Comparison of ENCODE assay signal across 8 cellular contexts in genomic region chr3:43769097-43769470, GRCh38.
DNase-seq lines count a peak whose midpoint lies in the region; ATAC-seq and TF ChIP-seq lines count a peak whose summit lies in the region.

No MANE protein-coding gene starts in this region.

- peaks cover 6% of the 10 kb centered on the region for H3K4me1 ChIP-seq in A673 (ENCODE audit: insufficient read depth, low read length, poor library complexity, severe bottlenecking)
- H3K4me1 ChIP-seq in KMS-11 (ENCODE audit: low read depth, poor library complexity, severe bottlenecking), result no peaks in the 10 kb centered on the region
- H3K4me1 ChIP-seq in neuronal stem cell (ENCODE audit: control insufficient read depth in 2 of 2, insufficient read depth in 1 of 2, low read depth in 1 of 2, low read length in 2 of 2), result peaks cover 2 to 17% of the 10 kb centered on the region in 2 donors

- no peaks in the 10 kb centered on the region for H3K27me3 ChIP-seq in A673 (replicated peaks; ENCODE audit: insufficient read depth, low read depth, low read length, poor library complexity)
- H3K27me3 ChIP-seq in KMS-11 (ENCODE audit: insufficient read depth, low read depth), result no peaks in the 10 kb centered on the region
- H3K27me3 ChIP-seq in neuronal stem cell (ENCODE audit: control insufficient read depth in 3 of 3, insufficient read depth in 3 of 3, low read depth in 1 of 3, low read length in 3 of 3), result peaks cover 0 to 17% (median 0%) of the 10 kb centered on the region in 3 experiments

- no peaks in the 10 kb centered on the region for H3K79me2 ChIP-seq in KMS-11 (ENCODE audit: insufficient read depth, low read depth)

- H2AK5ac ChIP-seq in neuronal stem cell (ENCODE audit: low read depth, low read length), result no peak overlapping the region

- no peak overlapping the region for H2BK120ac ChIP-seq in neuronal stem cell (ENCODE audit: low read depth, low read length)

- CTCF ChIA-PET in A673 (lab: Charles Lee), result interaction anchor here (1.4 kb wide), 1 partner anchor 430 kb away, joined by 3 read pairs; no protein-coding TSS in a partner anchor

- H4K8ac ChIP-seq in neuronal stem cell (ENCODE audit: low read depth, low read length), result no peak overlapping the region

- no peak overlapping the region for H2BK15ac ChIP-seq in neuronal stem cell (ENCODE audit: low read length)

- H3K14ac ChIP-seq in neuronal stem cell (ENCODE audit: low read length), result no peak overlapping the region

- no CpG with 5 or more reads among the region's 2 CpGs for WGBS in neuronal stem cell (ENCODE audit: extremely low coverage in 2 of 2, insufficient read length in 2 of 2, insufficient replicate concordance in 1 of 2), 2 donors

- peak overlapping the region; percentile 75 for H2AFZ ChIP-seq in KMS-11 (ENCODE audit: low read depth)
- peak overlapping the region; percentile 85 for H2AFZ ChIP-seq in neuronal stem cell (ENCODE audit: low read length)

- no peaks in the 10 kb centered on the region for H3K79me1 ChIP-seq in neuronal stem cell (ENCODE audit: low read depth, low read length)

- no peak overlapping the region for H3K4ac ChIP-seq in neuronal stem cell (ENCODE audit: low read length)

- no peaks in the 10 kb centered on the region for H4K20me1 ChIP-seq in KMS-11 (ENCODE audit: insufficient read depth)

- TF ChIP-seq CTCF in A673 (conservative IDR thresholded peaks at IDR 0.05; ENCODE audit: low read depth, low read length) (no peak), KMS-11 (conservative IDR thresholded peaks at IDR 0.05; ENCODE audit: low read depth, low read length) (no peak), coronary artery (IDR thresholded peaks at IDR 0.05) (no peak)

- ATAC-seq in GM19328 (IDR thresholded peaks at IDR 0.05; ENCODE audit: unreplicated experiment) (no peak), GM21390 (IDR thresholded peaks at IDR 0.05; ENCODE audit: unreplicated experiment) (no peak), HG03039 (IDR thresholded peaks at IDR 0.05; ENCODE audit: unreplicated experiment) (no peak)

- no peak overlapping the region for H2BK5ac ChIP-seq in neuronal stem cell (ENCODE audit: low read length)

- no peak overlapping the region for H2BK12ac ChIP-seq in neuronal stem cell (ENCODE audit: low read length)

- no peak for DNase-seq in A673 (ENCODE audit: low spot score)
- no peak for DNase-seq in coronary artery (ENCODE audit: low spot score)
- DNase-seq in neuronal stem cell (ENCODE audit: low spot score), result no peak
- DNase-seq in iPS-NIHi11 (ENCODE audit: low spot score), result no peak

- no peaks in the 10 kb centered on the region for H3K9me3 ChIP-seq in A673 (ENCODE audit: low read depth, low read length, poor library complexity, severe bottlenecking)
- H3K9me3 ChIP-seq in neuronal stem cell (replicated peaks in 1 of 2; ENCODE audit: control insufficient read depth in 2 of 2, insufficient read depth in 1 of 2, low read depth in 1 of 2, low read length in 2 of 2), result peaks cover 0 to 2% of the 10 kb centered on the region in 2 donors

- POLR2A ChIA-PET in A673 (lab: Charles Lee; ENCODE audit: low non-redundant PET), result no interaction called here

- intact Hi-C loops in A673 (cut with micrococcal nuclease; ENCODE audit: unreplicated experiment), result loop anchor here (2.0 to 10.0 kb wide), 3 partner anchors 226 to 430 kb away; no protein-coding TSS in a partner anchor

- peak overlapping the region; percentile 17; the same call in 1 of the 2 replicates for H3K4me2 ChIP-seq in KMS-11
- peak overlapping the region; percentile 15 for H3K4me2 ChIP-seq in neuronal stem cell (ENCODE audit: insufficient read depth, low read length, poor library complexity, severe bottlenecking)

- no peak overlapping the region for H3K9ac ChIP-seq in KMS-11
- no peak overlapping the region for H3K9ac ChIP-seq in neuronal stem cell (ENCODE audit: low read depth, low read length, poor library complexity)

- H3K18ac ChIP-seq in neuronal stem cell (ENCODE audit: low read length), result no peak overlapping the region

- no peaks in the 10 kb centered on the region for H3K36me3 ChIP-seq in A673 (ENCODE audit: insufficient read depth, low read length, poor library complexity, severe bottlenecking)
- no peaks in the 10 kb centered on the region for H3K36me3 ChIP-seq in KMS-11 (ENCODE audit: insufficient read depth)
- H3K36me3 ChIP-seq in neuronal stem cell (replicated peaks in 1 of 2; ENCODE audit: control insufficient read depth in 2 of 2, insufficient read depth in 2 of 2, low read length in 2 of 2), result no peaks in the 10 kb centered on the region

- H3K4me3 ChIP-seq in A673 (ENCODE audit: low read depth, low read length, poor library complexity, severe bottlenecking), result peak overlapping the region; percentile 17
- no peak overlapping the region for H3K4me3 ChIP-seq in KMS-11 (IDR thresholded peaks at IDR 0.05; ENCODE audit: insufficient read depth, low read depth, low read length)
- H3K4me3 ChIP-seq in coronary artery, result peak overlapping the region; percentile 60
- H3K4me3 ChIP-seq in neuronal stem cell (ENCODE audit: low read length in 2 of 2), result no peak overlapping the region

- no peak overlapping the region for H3K23ac ChIP-seq in neuronal stem cell (ENCODE audit: low read depth, low read length, poor library complexity)

- no peak overlapping the region for H4K91ac ChIP-seq in neuronal stem cell (ENCODE audit: low read depth, low read length, poor library complexity)

- no TSS peak for BruUV-seq in A673 (replicated peaks; lab: Mats Ljungman, UMichigan)

- no peak overlapping the region for H3K27ac ChIP-seq in A673 (ENCODE audit: low read depth, low read length, poor library complexity, severe bottlenecking)
- no peak overlapping the region for H3K27ac ChIP-seq in KMS-11
- H3K27ac ChIP-seq in coronary artery, result peak overlapping the region; percentile 76 to 90
- no peak overlapping the region for H3K27ac ChIP-seq in neuronal stem cell (replicated peaks; ENCODE audit: low read length)

Comparison
In these comparisons a context has a peak if more than half of its experiments do, and no peak if none do; other contexts are left out.
1. H3K27ac ChIP-seq: peak in coronary artery (2 of 2); none in A673 (single experiment), KMS-11 (single experiment) and neuronal stem cell (single experiment).
2. H3K4me3 ChIP-seq: peak in A673 (single experiment) and coronary artery (single experiment); none in KMS-11 (single experiment) and neuronal stem cell (0 of 2).